Comparison of ENCODE assay signal across 31 cellular contexts in genomic region chr10:69748621-69749020, GRCh38. TPM values are rescaled to one million over a fixed set of nuclear protein-coding genes. Genes with fewer than 3 reads are reported as not detected.
DNase-seq lines count a peak whose midpoint lies in the region; ATAC-seq, FAIRE-seq and TF ChIP-seq lines count a peak whose summit lies in the region.
"Had no signal": no experiment of that assay in that cellular context is flagged by ENCODE, and none has a peak within 500 bp of the region (broad histone marks: within the 10 kb centered on the region; RNA-seq: fewer than 3 reads in every experiment).

No MANE protein-coding gene starts in this region.

- no peak overlapping the region for H3K4me3 ChIP-seq in aorta (ENCODE audit: low read length in 2 of 2)
- H3K4me3 ChIP-seq: PC-9, sigmoid colon, tibial artery had no signal

- WGBS in aorta, 2 donors, result 11 to 18% methylated on average over 1 of the region's 1 CpG

- H3K4me1 ChIP-seq in aorta (ENCODE audit: control insufficient read depth in 1 of 2, insufficient read depth in 2 of 2, low read length in 2 of 2), result peaks cover 2 to 4% of the 10 kb centered on the region in 2 donors

- H3K27me3 ChIP-seq in aorta (ENCODE audit: control insufficient read depth in 1 of 2, insufficient read depth in 2 of 2, low read length in 1 of 2), result no peaks in the 10 kb centered on the region
- H3K27me3 ChIP-seq: sigmoid colon, tibial artery had no signal

- ATAC-seq in SK-N-SH treated with all-trans-retinoic acid at 6 μM for 48 hours, result peak; percentile 74
- ATAC-seq in aorta (ENCODE audit: low FRiP score), result peak; percentile 37
- no peak for ATAC-seq in GM21447 (IDR thresholded peaks at IDR 0.05; ENCODE audit: unreplicated experiment)
- ATAC-seq: activated CD8-positive, alpha-beta T cell treated with anti-CD3 and anti-CD28 coated beads, Interleukin-2, amount 10 ng/mL, durations not matched to agents 7 days and 5 days; activated T-helper 17 cell treated with anti-CD3 and anti-CD28 coated beads, Interleukin-2, amount 50 U/mL, for 72 hours; left lobe of liver had no signal

- intact Hi-C loops in aorta (cut with DNase I), result no loop called here

- FAIRE-seq in H54 (lab: Jason Lieb, UNC), result peak; percentile 20
- FAIRE-seq: D721Med had no signal

- no peak for TF ChIP-seq POLR2A in H54 (IDR thresholded peaks at IDR 0.05; ENCODE audit: low read depth, low read length)

- H3K27ac ChIP-seq in aorta (ENCODE audit: low read depth in 1 of 2, low read length in 2 of 2), result no peak overlapping the region
- H3K27ac ChIP-seq: neutrophil, PC-9, sigmoid colon had no signal

- no peaks in the 10 kb centered on the region for H3K36me3 ChIP-seq in aorta (ENCODE audit: control insufficient read depth in 1 of 2, insufficient read depth in 2 of 2, low read length in 1 of 2)
- H3K36me3 ChIP-seq: neutrophil, sigmoid colon, tibial artery had no signal

- no peaks in the 10 kb centered on the region for H3K9me3 ChIP-seq in aorta (ENCODE audit: control insufficient read depth, low read length)
- H3K9me3 ChIP-seq: neutrophil, sigmoid colon, tibial artery had no signal

- no peak for DNase-seq in H54 (ENCODE audit: insufficient read length, low spot score)
- peak; percentile 23 for DNase-seq in fibroblast of peridontal ligament (ENCODE audit: extremely low read depth)
- DNase-seq in aorta, result peak in 1 of 2 donors; percentile 53
- DNase-seq in CD1c-positive myeloid dendritic cell (ENCODE audit: extremely low spot score), result no peak
- DNase-seq in activated CD4-positive, alpha-beta T cell treated with anti-CD3 and anti-CD28 coated beads for 1 hour, result no peak
- DNase-seq: activated CD4-positive, alpha-beta T cell treated with anti-CD3 and anti-CD28 coated beads for 4 hours; activated CD8-positive, alpha-beta T cell treated with anti-CD3 and anti-CD28 coated beads, Interleukin-2, amount 10 ng/mL, durations not matched to agents 7 days and 5 days; activated naive CD4-positive, alpha-beta T cell treated with anti-CD3 and anti-CD28 coated beads, Interleukin-2, amount 10 ng/mL, durations not matched to agents 7 days and 5 days; amniotic stem cell; CD4-positive, CD25-positive, alpha-beta regulatory T cell; DND-41; H9; Kasumi-1; mesendoderm; MV-4-11; NCI-H1436; NCI-H2081 treated with DMSO at 0.1 percent for 48 hours; NCI-H2227 treated with DMSO at 0.1 percent for 48 hours; NCI-H69; PC-9; Right ventricle myocardium superior; sigmoid colon; stimulated activated CD4-positive, alpha-beta T cell treated with anti-CD3 and anti-CD28 coated beads, Interleukin-12 subunit alpha, Interleukin-12 subunit beta, amount 100 ng/mL, for 4 hours; stimulated activated CD4-positive, alpha-beta T cell treated with anti-CD3 and anti-CD28 coated beads, Interleukin-2, amount 100 ng/mL, for 48 hours; tibial artery had no signal

TF ChIP-seq in SK-N-SH treated with all-trans-retinoic acid at 6 μM for 48 hours, 23 proteins besides CTCF, POLR2A, EP300 and RAD21:
- TF ChIP-seq ZNF70 (CRISPR knock-in tag; IDR thresholded peaks at IDR 0.05) (no peak), CSRNP3 (CRISPR knock-in tag; IDR thresholded peaks at IDR 0.05) (no peak), ARNTL (CRISPR knock-in tag; IDR thresholded peaks at IDR 0.05; ENCODE audit: borderline replicate concordance, low read depth) (no peak), POU6F1 (CRISPR knock-in tag; IDR thresholded peaks at IDR 0.05; ENCODE audit: borderline replicate concordance, low read depth) (no peak), ISL1 (CRISPR knock-in tag; IDR thresholded peaks at IDR 0.05) (no peak), PPARA (CRISPR knock-in tag; IDR thresholded peaks at IDR 0.05; ENCODE audit: borderline replicate concordance) (no peak), TOX (CRISPR knock-in tag; IDR thresholded peaks at IDR 0.05; ENCODE audit: borderline replicate concordance) (no peak), BACH2 (CRISPR knock-in tag; IDR thresholded peaks at IDR 0.05; ENCODE audit: borderline replicate concordance) (no peak), ESRRG (CRISPR knock-in tag; IDR thresholded peaks at IDR 0.05) (no peak), SNAI2 (CRISPR knock-in tag; IDR thresholded peaks at IDR 0.05) (no peak), OSR1 (CRISPR knock-in tag; IDR thresholded peaks at IDR 0.05) (no peak), ZNF8 (CRISPR knock-in tag; IDR thresholded peaks at IDR 0.05) (no peak), ZFP30 (CRISPR knock-in tag; IDR thresholded peaks at IDR 0.05) (no peak), CSDC2 (CRISPR knock-in tag; IDR thresholded peaks at IDR 0.05) (no peak)
- TF ChIP-seq, protein P1, sequence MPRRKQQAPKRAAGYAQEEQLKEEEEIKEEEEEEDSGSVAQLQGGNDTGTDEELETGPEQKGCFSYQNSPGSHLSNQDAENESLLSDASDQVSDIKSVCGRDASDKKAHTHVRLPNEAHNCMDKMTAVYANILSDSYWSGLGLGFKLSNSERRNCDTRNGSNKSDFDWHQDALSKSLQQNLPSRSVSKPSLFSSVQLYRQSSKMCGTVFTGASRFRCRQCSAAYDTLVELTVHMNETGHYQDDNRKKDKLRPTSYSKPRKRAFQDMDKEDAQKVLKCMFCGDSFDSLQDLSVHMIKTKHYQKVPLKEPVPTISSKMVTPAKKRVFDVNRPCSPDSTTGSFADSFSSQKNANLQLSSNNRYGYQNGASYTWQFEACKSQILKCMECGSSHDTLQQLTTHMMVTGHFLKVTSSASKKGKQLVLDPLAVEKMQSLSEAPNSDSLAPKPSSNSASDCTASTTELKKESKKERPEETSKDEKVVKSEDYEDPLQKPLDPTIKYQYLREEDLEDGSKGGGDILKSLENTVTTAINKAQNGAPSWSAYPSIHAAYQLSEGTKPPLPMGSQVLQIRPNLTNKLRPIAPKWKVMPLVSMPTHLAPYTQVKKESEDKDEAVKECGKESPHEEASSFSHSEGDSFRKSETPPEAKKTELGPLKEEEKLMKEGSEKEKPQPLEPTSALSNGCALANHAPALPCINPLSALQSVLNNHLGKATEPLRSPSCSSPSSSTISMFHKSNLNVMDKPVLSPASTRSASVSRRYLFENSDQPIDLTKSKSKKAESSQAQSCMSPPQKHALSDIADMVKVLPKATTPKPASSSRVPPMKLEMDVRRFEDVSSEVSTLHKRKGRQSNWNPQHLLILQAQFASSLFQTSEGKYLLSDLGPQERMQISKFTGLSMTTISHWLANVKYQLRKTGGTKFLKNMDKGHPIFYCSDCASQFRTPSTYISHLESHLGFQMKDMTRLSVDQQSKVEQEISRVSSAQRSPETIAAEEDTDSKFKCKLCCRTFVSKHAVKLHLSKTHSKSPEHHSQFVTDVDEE (CRISPR knock-in tag; IDR thresholded peaks at IDR 0.05), result no peak

RNA-seq across cellular contexts. Expression of gene COL13A1, which starts 53.1 kb away (rescaled TPM):
- total RNA-seq in aorta, result 10 to 100 TPM in 1 of 2 donors, 1 to 10 TPM in 1; 9.3 to 13.6 TPM
- 10 to 100 TPM in 1 of 2 donors, 1 to 10 TPM in 1; 3.5 to 32.8 TPM for polyA plus RNA-seq in aorta
- total RNA-seq: activated CD8-positive, alpha-beta T cell treated with anti-CD3 and anti-CD28 coated beads, Interleukin-2, amount 10 ng/mL, durations not matched to agents 7 days and 5 days; activated T-helper 17 cell treated with anti-CD3 and anti-CD28 coated beads, Interleukin-2, amount 50 U/mL, for 72 hours; CD4-positive, CD25-positive, alpha-beta regulatory T cell had no signal
- polyA plus RNA-seq: CD4-positive, CD25-positive, alpha-beta regulatory T cell had no signal
